Comparison of ENCODE assay signal across 34 cellular contexts in genomic region chr20:1752045-1752444, GRCh38.
"Had no signal": no experiment of that assay in that cellular context is flagged by ENCODE, and none has a peak within 500 bp of the region (broad histone marks: within the 10 kb centered on the region; RNA-seq: fewer than 3 reads in every experiment).

No MANE protein-coding gene starts in this region.

- H3K4me3 ChIP-seq: MG63 had no signal

- H3K36me3 ChIP-seq: MG63 had no signal

- DNase-seq: Karpas-422, Kasumi-1, MG63, MM.1S, MV-4-11, NCI-H1048, NCI-H1092, NCI-H1092 treated with DMSO at 0.1 percent for 48 hours, NCI-H1105, NCI-H1105 treated with DMSO at 0.1 percent for 48 hours, NCI-H1417, NCI-H1417 treated with DMSO at 0.1 percent for 48 hours, NCI-H1436 treated with DMSO at 0.1 percent for 48 hours, NCI-H146, NCI-H1694, NCI-H1694 treated with DMSO at 0.1 percent for 48 hours, NCI-H187, NCI-H187 treated with DMSO at 0.1 percent for 48 hours, NCI-H1930, NCI-H2029, NCI-H2029 treated with DMSO at 0.1 percent for 48 hours, NCI-H2081, NCI-H2081 treated with DMSO at 0.1 percent for 48 hours, NCI-H2107, NCI-H2171, NCI-H2171 treated with DMSO at 0.1 percent for 48 hours, NCI-H2227 treated with DMSO at 0.1 percent for 48 hours, NCI-H226, NCI-H345, NCI-H446, NCI-H446 treated with DMSO at 0.1 percent for 48 hours, NCI-H510A, NCI-H510A treated with DMSO at 0.1 percent for 48 hours had no signal

- H3K9ac ChIP-seq: KMS-11 had no signal

- H3K27ac ChIP-seq: KMS-11 had no signal

- H3K9me3 ChIP-seq: MG63 had no signal

- H3K4me2 ChIP-seq: KMS-11 had no signal

- H3K27me3 ChIP-seq: MG63 had no signal
